ENCODE assay signal across 8 cellular contexts in genomic region chr13:40920826-40921225, GRCh38.
DNase-seq lines count a peak whose midpoint lies in the region; ATAC-seq and TF ChIP-seq lines count a peak whose summit lies in the region.

No MANE protein-coding gene starts in this region.

- H3K9me3 ChIP-seq in duodenal mucosa (ENCODE audit: control insufficient read depth in 1 of 2, low read length in 2 of 2), result no peaks in the 10 kb centered on the region

- peak overlapping the region; percentile 65 to 84 for H3K9ac ChIP-seq in duodenal mucosa (ENCODE audit: low read depth in 1 of 2, low read length in 2 of 2)

- TF ChIP-seq CTCF in BJ (IDR thresholded peaks at IDR 0.05; ENCODE audit: insufficient read depth, low read depth, low read length), result no peak
- TF ChIP-seq CTCF in nephron (IDR thresholded peaks at IDR 0.05; ENCODE audit: unreplicated experiment in 3 of 3), result no peak

- H3K9me3 Mint-ChIP-seq in nephron, result no peaks in the 10 kb centered on the region

- peak overlapping the region; percentile 96 to 99 (median 98) for H3K27ac Mint-ChIP-seq in nephron

- H3K36me3 Mint-ChIP-seq in nephron (ENCODE audit: low read depth), result no peaks in the 10 kb centered on the region

- H3K4me3 ChIP-seq in BJ (ENCODE audit: low read depth, low read length), result peak overlapping the region; percentile 49
- H3K4me3 ChIP-seq in duodenal mucosa (ENCODE audit: low read depth in 1 of 2, low read length in 2 of 2), result peak overlapping the region; percentile 68 to 88

- peak overlapping the region; percentile 92 to 97 (median 93) for H3K4me3 Mint-ChIP-seq in nephron

- no peaks in the 10 kb centered on the region for H3K27me3 Mint-ChIP-seq in nephron (ENCODE audit: low read depth)

- H3K4me1 ChIP-seq in duodenal mucosa (ENCODE audit: control insufficient read depth in 1 of 2, insufficient read depth in 2 of 2, low read length in 2 of 2), result peaks cover 6 to 15% of the 10 kb centered on the region in 2 donors

- DNase-seq in BJ (ENCODE audit: low read depth), result no peak
- peak; percentile 21 for DNase-seq in NAMALWA (ENCODE audit: low spot score)
- no peak for DNase-seq in NCI-H2107 treated with DMSO at 0.1 percent for 48 hours (lab: John Stamatoyannopoulos, UW; ENCODE audit: unreplicated experiment)
- DNase-seq in NCI-H2171 (lab: John Stamatoyannopoulos, UW), result no peak

- CTCF ChIA-PET in BJ (lab: Yijun Ruan, JAX), result interaction anchor here (0.9 to 2.5 kb wide), 9 partner anchors 9 to 143 kb away, joined by 3 to 8 read pairs (median 3); no protein-coding TSS in a partner anchor

- peak overlapping the region; percentile 80 for H3K27ac ChIP-seq in duodenal mucosa (ENCODE audit: low read depth, low read length)

- H3K36me3 ChIP-seq in BJ (ENCODE audit: control insufficient read depth, insufficient read depth, low read length), result no peaks in the 10 kb centered on the region
- no peaks in the 10 kb centered on the region for H3K36me3 ChIP-seq in duodenal mucosa (ENCODE audit: control insufficient read depth in 1 of 2, insufficient read depth in 2 of 2, low read length in 2 of 2)

- no peak for ATAC-seq in activated CD4-positive, CD25-positive, alpha-beta regulatory T cell treated with anti-CD3 and anti-CD28 coated beads, Interleukin-2, amount 50 U/mL, for 24 hours
- ATAC-seq in GM21825 (IDR thresholded peaks at IDR 0.05; ENCODE audit: unreplicated experiment), result no peak

- POLR2A ChIA-PET in BJ (lab: Charles Lee), result interaction anchor here (0.6 kb wide), 1 partner anchor 24 kb away, joined by 3 read pairs; no protein-coding TSS in a partner anchor

- peaks cover 9% of the 10 kb centered on the region for H3K4me1 Mint-ChIP-seq in nephron

- no peaks in the 10 kb centered on the region for H3K27me3 ChIP-seq in BJ (ENCODE audit: control insufficient read depth, insufficient read depth, low read length)
- no peaks in the 10 kb centered on the region for H3K27me3 ChIP-seq in duodenal mucosa (ENCODE audit: control insufficient read depth in 1 of 2, insufficient read depth in 2 of 2, low read length in 2 of 2)
